ENCODE assay signal across 1 cellular context in the genomic region with DNA sequence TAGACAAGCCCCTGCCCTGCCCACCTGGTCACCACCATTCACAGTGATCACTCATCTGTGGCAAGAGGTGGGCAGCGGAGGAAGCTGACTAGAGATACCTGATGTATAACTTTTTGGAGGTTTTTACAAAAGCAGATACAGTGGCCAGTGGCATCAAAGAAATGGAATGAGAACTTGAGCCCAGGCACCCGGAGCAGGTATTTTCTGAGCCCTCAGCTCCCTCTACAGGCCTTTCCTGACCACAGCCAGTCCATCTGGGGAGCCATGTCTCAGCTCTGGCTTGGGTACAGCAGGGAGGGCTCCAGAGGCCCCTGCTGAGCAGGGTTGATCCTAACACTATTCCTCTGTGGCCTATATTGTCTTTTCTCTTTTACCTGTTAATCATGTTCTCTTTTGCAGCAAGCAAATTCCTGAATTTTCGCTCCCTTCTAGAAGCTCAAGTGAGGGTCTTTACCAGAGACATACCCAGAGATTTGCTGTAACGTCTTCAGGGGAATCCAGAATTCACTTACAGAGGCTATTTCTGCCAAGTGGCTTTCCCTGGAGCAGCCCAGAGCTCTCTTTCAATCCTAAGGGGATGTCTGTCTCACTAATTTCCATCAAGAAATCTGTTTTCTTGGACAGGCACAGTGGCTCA.
A peak's percentile ranks its signal among the peaks of the same experiment; 100 is the strongest.
TF ChIP-seq lines count a peak whose summit lies in the region.

No MANE protein-coding gene starts in this region.

TF ChIP-seq in H1, 55 proteins besides CTCF, POLR2A, EP300 and RAD21 (continued from another document):
- TF ChIP-seq NANOG (IDR thresholded peaks at IDR 0.05; ENCODE audit: insufficient read depth, low read depth, low read length, poor library complexity, severe bottlenecking) (no peak), MAFK (IDR thresholded peaks at IDR 0.05; ENCODE audit: low read depth, low read length) (no peak), BRCA1 (IDR thresholded peaks at IDR 0.05; ENCODE audit: low read depth, low read length) (no peak), SUZ12 (IDR thresholded peaks at IDR 0.05; ENCODE audit: low read length) (no peak), KDM4A (IDR thresholded peaks at IDR 0.05; ENCODE audit: low read depth, low read length, severe bottlenecking) (no peak), CEBPB (IDR thresholded peaks at IDR 0.05; ENCODE audit: low read depth, low read length) (no peak), YY1 (IDR thresholded peaks at IDR 0.05; ENCODE audit: low read depth, low read length) (peak; percentile 67; the same call in 1 of the 2 replicates), SP2 (IDR thresholded peaks at IDR 0.05; ENCODE audit: low read length) (no peak), TBP (IDR thresholded peaks at IDR 0.05; ENCODE audit: low read depth, low read length) (no peak), SRF (IDR thresholded peaks at IDR 0.05; ENCODE audit: low read depth, low read length) (no peak), SIRT6 (IDR thresholded peaks at IDR 0.05; ENCODE audit: low read length) (no peak), TAF7 (optimal IDR thresholded peaks at IDR 0.05; ENCODE audit: borderline replicate concordance, low read depth, low read length) (no peak), NRF1 (IDR thresholded peaks at IDR 0.05; ENCODE audit: low read depth, low read length) (no peak), CBX8 (IDR thresholded peaks at IDR 0.05; ENCODE audit: borderline replicate concordance, low read depth, low read length) (no peak), JUN (IDR thresholded peaks at IDR 0.05; ENCODE audit: low read depth, low read length) (no peak), POU5F1 (IDR thresholded peaks at IDR 0.05; ENCODE audit: low read depth, low read length) (no peak), GABPA (IDR thresholded peaks at IDR 0.05; ENCODE audit: borderline replicate concordance, insufficient read depth, low read length) (no peak), SAP30 (IDR thresholded peaks at IDR 0.05; ENCODE audit: insufficient read depth, insufficient replicate concordance, low read length) (no peak), TEAD4 (IDR thresholded peaks at IDR 0.05; ENCODE audit: low read depth, low read length) (peak; percentile 23; the same call in 1 of the 2 replicates), BCL11A (IDR thresholded peaks at IDR 0.05; ENCODE audit: low read depth in 2 of 2, low read length in 2 of 2) (no peak), SP1 (IDR thresholded peaks at IDR 0.05; ENCODE audit: low read depth, low read length) (0 out of 2 replicates have a peak, but pooled peaks have one; percentile 54), CREB1 (IDR thresholded peaks at IDR 0.05) (no peak), TCF12 (IDR thresholded peaks at IDR 0.05; ENCODE audit: low read depth, low read length) (no peak), BACH1 (IDR thresholded peaks at IDR 0.05; ENCODE audit: low read length) (no peak), SIX5 (IDR thresholded peaks at IDR 0.05; ENCODE audit: low read depth, low read length) (no peak), FOSL1 (IDR thresholded peaks at IDR 0.05; ENCODE audit: insufficient read depth, low read depth, low read length) (no peak)
- TF ChIP-seq, protein P1, sequence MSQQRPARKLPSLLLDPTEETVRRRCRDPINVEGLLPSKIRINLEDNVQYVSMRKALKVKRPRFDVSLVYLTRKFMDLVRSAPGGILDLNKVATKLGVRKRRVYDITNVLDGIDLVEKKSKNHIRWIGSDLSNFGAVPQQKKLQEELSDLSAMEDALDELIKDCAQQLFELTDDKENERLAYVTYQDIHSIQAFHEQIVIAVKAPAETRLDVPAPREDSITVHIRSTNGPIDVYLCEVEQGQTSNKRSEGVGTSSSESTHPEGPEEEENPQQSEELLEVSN (IDR thresholded peaks at IDR 0.05): no peak
- TF ChIP-seq, protein P2, sequence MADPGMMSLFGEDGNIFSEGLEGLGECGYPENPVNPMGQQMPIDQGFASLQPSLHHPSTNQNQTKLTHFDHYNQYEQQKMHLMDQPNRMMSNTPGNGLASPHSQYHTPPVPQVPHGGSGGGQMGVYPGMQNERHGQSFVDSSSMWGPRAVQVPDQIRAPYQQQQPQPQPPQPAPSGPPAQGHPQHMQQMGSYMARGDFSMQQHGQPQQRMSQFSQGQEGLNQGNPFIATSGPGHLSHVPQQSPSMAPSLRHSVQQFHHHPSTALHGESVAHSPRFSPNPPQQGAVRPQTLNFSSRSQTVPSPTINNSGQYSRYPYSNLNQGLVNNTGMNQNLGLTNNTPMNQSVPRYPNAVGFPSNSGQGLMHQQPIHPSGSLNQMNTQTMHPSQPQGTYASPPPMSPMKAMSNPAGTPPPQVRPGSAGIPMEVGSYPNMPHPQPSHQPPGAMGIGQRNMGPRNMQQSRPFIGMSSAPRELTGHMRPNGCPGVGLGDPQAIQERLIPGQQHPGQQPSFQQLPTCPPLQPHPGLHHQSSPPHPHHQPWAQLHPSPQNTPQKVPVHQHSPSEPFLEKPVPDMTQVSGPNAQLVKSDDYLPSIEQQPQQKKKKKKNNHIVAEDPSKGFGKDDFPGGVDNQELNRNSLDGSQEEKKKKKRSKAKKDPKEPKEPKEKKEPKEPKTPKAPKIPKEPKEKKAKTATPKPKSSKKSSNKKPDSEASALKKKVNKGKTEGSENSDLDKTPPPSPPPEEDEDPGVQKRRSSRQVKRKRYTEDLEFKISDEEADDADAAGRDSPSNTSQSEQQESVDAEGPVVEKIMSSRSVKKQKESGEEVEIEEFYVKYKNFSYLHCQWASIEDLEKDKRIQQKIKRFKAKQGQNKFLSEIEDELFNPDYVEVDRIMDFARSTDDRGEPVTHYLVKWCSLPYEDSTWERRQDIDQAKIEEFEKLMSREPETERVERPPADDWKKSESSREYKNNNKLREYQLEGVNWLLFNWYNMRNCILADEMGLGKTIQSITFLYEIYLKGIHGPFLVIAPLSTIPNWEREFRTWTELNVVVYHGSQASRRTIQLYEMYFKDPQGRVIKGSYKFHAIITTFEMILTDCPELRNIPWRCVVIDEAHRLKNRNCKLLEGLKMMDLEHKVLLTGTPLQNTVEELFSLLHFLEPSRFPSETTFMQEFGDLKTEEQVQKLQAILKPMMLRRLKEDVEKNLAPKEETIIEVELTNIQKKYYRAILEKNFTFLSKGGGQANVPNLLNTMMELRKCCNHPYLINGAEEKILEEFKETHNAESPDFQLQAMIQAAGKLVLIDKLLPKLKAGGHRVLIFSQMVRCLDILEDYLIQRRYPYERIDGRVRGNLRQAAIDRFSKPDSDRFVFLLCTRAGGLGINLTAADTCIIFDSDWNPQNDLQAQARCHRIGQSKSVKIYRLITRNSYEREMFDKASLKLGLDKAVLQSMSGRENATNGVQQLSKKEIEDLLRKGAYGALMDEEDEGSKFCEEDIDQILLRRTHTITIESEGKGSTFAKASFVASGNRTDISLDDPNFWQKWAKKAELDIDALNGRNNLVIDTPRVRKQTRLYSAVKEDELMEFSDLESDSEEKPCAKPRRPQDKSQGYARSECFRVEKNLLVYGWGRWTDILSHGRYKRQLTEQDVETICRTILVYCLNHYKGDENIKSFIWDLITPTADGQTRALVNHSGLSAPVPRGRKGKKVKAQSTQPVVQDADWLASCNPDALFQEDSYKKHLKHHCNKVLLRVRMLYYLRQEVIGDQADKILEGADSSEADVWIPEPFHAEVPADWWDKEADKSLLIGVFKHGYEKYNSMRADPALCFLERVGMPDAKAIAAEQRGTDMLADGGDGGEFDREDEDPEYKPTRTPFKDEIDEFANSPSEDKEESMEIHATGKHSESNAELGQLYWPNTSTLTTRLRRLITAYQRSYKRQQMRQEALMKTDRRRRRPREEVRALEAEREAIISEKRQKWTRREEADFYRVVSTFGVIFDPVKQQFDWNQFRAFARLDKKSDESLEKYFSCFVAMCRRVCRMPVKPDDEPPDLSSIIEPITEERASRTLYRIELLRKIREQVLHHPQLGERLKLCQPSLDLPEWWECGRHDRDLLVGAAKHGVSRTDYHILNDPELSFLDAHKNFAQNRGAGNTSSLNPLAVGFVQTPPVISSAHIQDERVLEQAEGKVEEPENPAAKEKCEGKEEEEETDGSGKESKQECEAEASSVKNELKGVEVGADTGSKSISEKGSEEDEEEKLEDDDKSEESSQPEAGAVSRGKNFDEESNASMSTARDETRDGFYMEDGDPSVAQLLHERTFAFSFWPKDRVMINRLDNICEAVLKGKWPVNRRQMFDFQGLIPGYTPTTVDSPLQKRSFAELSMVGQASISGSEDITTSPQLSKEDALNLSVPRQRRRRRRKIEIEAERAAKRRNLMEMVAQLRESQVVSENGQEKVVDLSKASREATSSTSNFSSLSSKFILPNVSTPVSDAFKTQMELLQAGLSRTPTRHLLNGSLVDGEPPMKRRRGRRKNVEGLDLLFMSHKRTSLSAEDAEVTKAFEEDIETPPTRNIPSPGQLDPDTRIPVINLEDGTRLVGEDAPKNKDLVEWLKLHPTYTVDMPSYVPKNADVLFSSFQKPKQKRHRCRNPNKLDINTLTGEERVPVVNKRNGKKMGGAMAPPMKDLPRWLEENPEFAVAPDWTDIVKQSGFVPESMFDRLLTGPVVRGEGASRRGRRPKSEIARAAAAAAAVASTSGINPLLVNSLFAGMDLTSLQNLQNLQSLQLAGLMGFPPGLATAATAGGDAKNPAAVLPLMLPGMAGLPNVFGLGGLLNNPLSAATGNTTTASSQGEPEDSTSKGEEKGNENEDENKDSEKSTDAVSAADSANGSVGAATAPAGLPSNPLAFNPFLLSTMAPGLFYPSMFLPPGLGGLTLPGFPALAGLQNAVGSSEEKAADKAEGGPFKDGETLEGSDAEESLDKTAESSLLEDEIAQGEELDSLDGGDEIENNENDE (IDR thresholded peaks at IDR 0.05; ENCODE audit: insufficient replicate concordance, low read length): no peak
